In the genomic region with DNA sequence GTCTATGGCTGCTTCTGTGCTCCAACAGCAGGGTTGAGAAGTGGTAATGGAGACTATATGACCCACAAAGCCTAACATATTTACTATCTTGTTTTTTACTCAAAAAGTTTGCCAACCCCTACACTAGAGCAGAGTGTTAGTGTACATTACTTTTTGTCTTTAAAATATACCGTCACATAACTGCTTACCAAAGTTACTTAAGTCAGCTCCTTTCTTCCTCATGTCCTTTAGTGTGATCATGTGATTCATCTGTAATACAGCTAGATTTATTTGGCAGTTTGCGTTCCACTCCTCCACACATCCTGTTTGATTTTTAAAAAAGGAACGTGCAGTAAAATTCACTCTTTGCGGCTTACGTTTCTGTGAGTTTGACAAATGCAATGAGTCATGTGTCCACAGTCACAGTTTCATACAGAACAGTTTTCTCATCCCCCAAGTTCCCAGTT, we compare ENCODE assay signal across 8 cellular contexts.
DNase-seq lines count a peak whose midpoint lies in the region; ATAC-seq, FAIRE-seq and TF ChIP-seq lines count a peak whose summit lies in the region.

No MANE protein-coding gene starts in this region.

- H3K4me3 Mint-ChIP-seq in natural killer cell treated with Interleukin-12 subunit alpha and Interleukin-12 subunit beta and Interleukin-15 and Interleukin-18, amount 100 ng/mL, for 72 hours, result peak overlapping the region; percentile 26

- no peaks in the 10 kb centered on the region for H3K27me3 Mint-ChIP-seq in natural killer cell treated with Interleukin-12 subunit alpha and Interleukin-12 subunit beta and Interleukin-15 and Interleukin-18, amount 100 ng/mL, for 72 hours

- H3K36me3 Mint-ChIP-seq in natural killer cell treated with Interleukin-12 subunit alpha and Interleukin-12 subunit beta and Interleukin-15 and Interleukin-18, amount 100 ng/mL, for 72 hours, result no peaks in the 10 kb centered on the region

- no peak for TF ChIP-seq CTCF in cardiac fibroblast (IDR thresholded peaks at IDR 0.05; ENCODE audit: low read depth, low read length)

- H3K4me1 Mint-ChIP-seq in natural killer cell treated with Interleukin-12 subunit alpha and Interleukin-12 subunit beta and Interleukin-15 and Interleukin-18, amount 100 ng/mL, for 72 hours (ENCODE audit: low read depth in 2 of 2), result peaks cover 12 to 18% of the 10 kb centered on the region in 2 donors

- FAIRE-seq in GM19239 (lab: Jason Lieb, UNC), result no peak

- H3K9me3 Mint-ChIP-seq in natural killer cell treated with Interleukin-12 subunit alpha and Interleukin-12 subunit beta and Interleukin-15 and Interleukin-18, amount 100 ng/mL, for 72 hours, result no peaks in the 10 kb centered on the region

- peak overlapping the region; percentile 42 to 52 for H3K27ac Mint-ChIP-seq in natural killer cell treated with Interleukin-12 subunit alpha and Interleukin-12 subunit beta and Interleukin-15 and Interleukin-18, amount 100 ng/mL, for 72 hours

- H3K4me3 ChIP-seq in cardiac fibroblast (replicated peaks in 1 of 2; ENCODE audit: low read depth in 2 of 2, low read length in 2 of 2), result peak overlapping the region in 1 of 2 donors; percentile 22

- DNase-seq in NOMO-1 (lab: John Stamatoyannopoulos, UW; ENCODE audit: unreplicated experiment in 2 of 2), result peak; percentile 56 to 91
- DNase-seq in cardiac fibroblast (ENCODE audit: low read depth in 2 of 2), result peak; percentile 92 to 97
- DNase-seq in natural killer cell treated with Interleukin-12 subunit alpha and Interleukin-12 subunit beta and Interleukin-15 and Interleukin-18, amount 100 ng/mL, for 72 hours (ENCODE audit: low spot score), result peak; percentile 70
- DNase-seq in GM19239 (ENCODE audit: insufficient read length, low spot score), result no peak
- DNase-seq in occipital lobe (lab: John Stamatoyannopoulos, UW), result no peak
- DNase-seq in NCI-H1694 treated with DMSO at 0.1 percent for 48 hours (lab: John Stamatoyannopoulos, UW), result no peak

- ATAC-seq in GM18517 (IDR thresholded peaks at IDR 0.05; ENCODE audit: unreplicated experiment), result peak; percentile 91
- ATAC-seq in HG02623 (IDR thresholded peaks at IDR 0.05; ENCODE audit: unreplicated experiment), result peak; percentile 87
- ATAC-seq in natural killer cell treated with Interleukin-12 subunit alpha and Interleukin-12 subunit beta and Interleukin-15 and Interleukin-18, amount 100 ng/mL, for 72 hours, result peak; percentile 89 to 94

Comparison
In these comparisons a context has a peak if more than half of its experiments do, and no peak if none do; other contexts are left out.
1. DNase-seq: peak in NOMO-1 (2 of 2), cardiac fibroblast (2 of 2) and natural killer cell treated with Interleukin-12 subunit alpha and Interleukin-12 subunit beta and Interleukin-15 and Interleukin-18, amount 100 ng/mL, for 72 hours (single experiment); none in GM19239 (single experiment), occipital lobe (single experiment) and NCI-H1694 treated with DMSO at 0.1 percent for 48 hours (single experiment).
2. Peak in every context shown above with its lines, with median percentiles within 50 percentile points of each other: ATAC-seq.